In genomic region chr9:15570769-15571168, GRCh38 we compare ENCODE assay signal across 17 cellular contexts.
"Had no signal": no experiment of that assay in that cellular context is flagged by ENCODE, and none has a peak within 500 bp of the region (broad histone marks: within the 10 kb centered on the region; RNA-seq: fewer than 3 reads in every experiment).

No MANE protein-coding gene starts in this region.

- DNase-seq: activated CD4-positive, alpha-beta T cell treated with anti-CD3 and anti-CD28 coated beads for 48 hours; activated CD8-positive, alpha-beta T cell treated with anti-CD3 and anti-CD28 coated beads for 36 hours; activated gamma-delta T cell; activated T-cell treated with anti-CD3 and anti-CD28 coated beads, Interleukin-2, amount 50 U/mL, for 72 hours; amniotic stem cell; dorsolateral prefrontal cortex; hippocampal formation; kidney; left lung; mammary epithelial cell; ovary; stomach; testis; upper lobe of right lung had no signal

- ATAC-seq: activated CD8-positive, alpha-beta T cell treated with anti-CD3 and anti-CD28 coated beads for 36 hours; activated T-cell treated with anti-CD3 and anti-CD28 coated beads, Interleukin-2, amount 50 U/mL, for 72 hours; esophagus mucosa; left lung; sciatic nerve; upper lobe of right lung; WTC11 had no signal
